24 cellular contexts compared by ENCODE assay signal in genomic region chr5:105828855-105829254, GRCh38.
DNase-seq lines count a peak whose midpoint lies in the region; FAIRE-seq and TF ChIP-seq lines count a peak whose summit lies in the region.
"Had no signal": no experiment of that assay in that cellular context is flagged by ENCODE, and none has a peak within 500 bp of the region (broad histone marks: within the 10 kb centered on the region; RNA-seq: fewer than 3 reads in every experiment).

No MANE protein-coding gene starts in this region.

- TF ChIP-seq EP300 in SK-N-SH (IDR thresholded peaks at IDR 0.05; ENCODE audit: borderline replicate concordance in 1 of 2, low read depth in 1 of 2, low read length in 1 of 2) = peak in 1 of 2 experiments; percentile 64; a peak in 1 of 4 replicates

- intact Hi-C loops in activated T-helper 2 cell treated with anti-CD3 and anti-CD28 coated beads, Interferon-gamma antibody, Interleukin-2, Interleukin-4, amounts not matched to agents 10 μg/mL and 5 μg/mL and 100 μg/mL, durations not matched to agents 14 hours and 24 hours and 36 hours (cut with micrococcal nuclease) = no loop called here
- intact Hi-C loops in head of caudate nucleus (cut with DNase I) = no loop called here

- H3K27me3 Mint-ChIP-seq in activated T-helper 2 cell treated with anti-CD3 and anti-CD28 coated beads, Interferon-gamma antibody, Interleukin-2, Interleukin-4, amounts not matched to agents 10 μg/mL and 5 μg/mL and 100 μg/mL, durations not matched to agents 14 hours and 24 hours and 36 hours (ENCODE audit: low read depth) = no peaks in the 10 kb centered on the region
- H3K27me3 Mint-ChIP-seq: CD4-positive, CD25-positive, alpha-beta regulatory T cell had no signal

- H3F3A ChIP-seq in SK-N-SH (replicated peaks; ENCODE audit: insufficient read depth) = no peaks in the 10 kb centered on the region

- CTCF ChIA-PET in SK-N-SH (lab: Yijun Ruan, JAX) = interaction anchor here (0.8 kb wide), 1 partner anchor 68 kb away, joined by 3 read pairs; no protein-coding TSS in a partner anchor

- H3K4me2 ChIP-seq in SK-N-SH = no peak overlapping the region
- H3K4me2 ChIP-seq: A549, BLaER1 had no signal

- DNase-seq in BE2C (peak; percentile 12), SK-N-SH (peak; percentile 33), adipocyte (ENCODE audit: low read depth) (peak; percentile 46), frontal cortex (ENCODE audit: low spot score in 2 of 2) (no peak), head of caudate nucleus (no peak), DMS153 treated with DMSO at 0.1 percent for 48 hours (lab: John Stamatoyannopoulos, UW; ENCODE audit: unreplicated experiment) (no peak)
- no peak for DNase-seq in activated T-helper 2 cell treated with anti-CD3 and anti-CD28 coated beads, Interferon-gamma antibody, Interleukin-2, Interleukin-4, amounts not matched to agents 10 μg/mL and 5 μg/mL and 100 μg/mL, durations not matched to agents 14 hours and 24 hours and 36 hours (ENCODE audit: low spot score)
- DNase-seq: 8988T; Caco-2; CD4-positive, CD25-positive, alpha-beta regulatory T cell; CD8-positive, alpha-beta T cell; DMS153; DMS79; EL; GDM1; GM23248; H7; HCEC 1CT had no signal

- H3K4me1 ChIP-seq in BE2C (peaks cover 11% of the 10 kb centered on the region), SK-N-SH (ENCODE audit: control insufficient read depth in 1 of 2, insufficient read depth in 2 of 2, low read depth in 1 of 2, low read length in 1 of 2) (peaks cover 0 to 2% of the 10 kb centered on the region in 2 experiments; a peak in 1 of 4 replicates), adipocyte (ENCODE audit: control insufficient read depth, insufficient read depth, low read length) (peaks cover 3% of the 10 kb centered on the region)
- H3K4me1 ChIP-seq: A549, BLaER1, Caco-2 had no signal

- H3K9me2 ChIP-seq in SK-N-SH = no peaks in the 10 kb centered on the region

- POLR2A ChIA-PET in SK-N-SH (lab: Yijun Ruan, JAX) = no interaction called here

- no peak for FAIRE-seq in frontal cortex (lab: Jason Lieb, UNC)
- FAIRE-seq: A549, GM12878, GM19239, H1 had no signal

- TF ChIP-seq CTCF in BE2C (IDR thresholded peaks at IDR 0.05; ENCODE audit: low read depth, low read length) (no peak), SK-N-SH (IDR thresholded peaks at IDR 0.05) (no peak)

- H2AFZ ChIP-seq in SK-N-SH (ENCODE audit: low read depth) = peak overlapping the region; percentile 52; the same call in 1 of the 2 replicates
- H2AFZ ChIP-seq: GM23248 had no signal

- 0 out of 2 replicates have a peak, but pooled peaks have one; percentile 6 for TF ChIP-seq RAD21 in SK-N-SH (IDR thresholded peaks at IDR 0.05; ENCODE audit: low read length)

- H3K9me3 Mint-ChIP-seq in activated T-helper 2 cell treated with anti-CD3 and anti-CD28 coated beads, Interferon-gamma antibody, Interleukin-2, Interleukin-4, amounts not matched to agents 10 μg/mL and 5 μg/mL and 100 μg/mL, durations not matched to agents 14 hours and 24 hours and 36 hours = peaks cover 9% of the 10 kb centered on the region

- H4K20me1 ChIP-seq in SK-N-SH (ENCODE audit: insufficient read depth) = no peaks in the 10 kb centered on the region
- H4K20me1 ChIP-seq: BLaER1 had no signal

- H3K9me3 ChIP-seq in BE2C = no peaks in the 10 kb centered on the region
- no peaks in the 10 kb centered on the region for H3K9me3 ChIP-seq in SK-N-SH
- no peaks in the 10 kb centered on the region for H3K9me3 ChIP-seq in adipocyte (ENCODE audit: control insufficient read depth, low read length)
- H3K9me3 ChIP-seq: A549, BLaER1, Caco-2 had no signal

- no peaks in the 10 kb centered on the region for H3K4me1 Mint-ChIP-seq in activated T-helper 2 cell treated with anti-CD3 and anti-CD28 coated beads, Interferon-gamma antibody, Interleukin-2, Interleukin-4, amounts not matched to agents 10 μg/mL and 5 μg/mL and 100 μg/mL, durations not matched to agents 14 hours and 24 hours and 36 hours (ENCODE audit: low read depth)
- H3K4me1 Mint-ChIP-seq: CD4-positive, CD25-positive, alpha-beta regulatory T cell had no signal

- H3K27ac ChIP-seq in SK-N-SH (ENCODE audit: low read depth in 2 of 2, low read length in 1 of 2) = peak overlapping the region in 1 of 2 experiments; percentile 90; a peak in 3 of 4 replicates
- H3K27ac ChIP-seq: A549, BLaER1, C4-2B, GM23248 had no signal

- no peak overlapping the region for H3K4me3 Mint-ChIP-seq in activated T-helper 2 cell treated with anti-CD3 and anti-CD28 coated beads, Interferon-gamma antibody, Interleukin-2, Interleukin-4, amounts not matched to agents 10 μg/mL and 5 μg/mL and 100 μg/mL, durations not matched to agents 14 hours and 24 hours and 36 hours (ENCODE audit: low read depth)
- H3K4me3 Mint-ChIP-seq: CD4-positive, CD25-positive, alpha-beta regulatory T cell; CD8-positive, alpha-beta T cell had no signal

- H3K27ac Mint-ChIP-seq in activated T-helper 2 cell treated with anti-CD3 and anti-CD28 coated beads, Interferon-gamma antibody, Interleukin-2, Interleukin-4, amounts not matched to agents 10 μg/mL and 5 μg/mL and 100 μg/mL, durations not matched to agents 14 hours and 24 hours and 36 hours = no peak overlapping the region
- H3K27ac Mint-ChIP-seq: CD4-positive, CD25-positive, alpha-beta regulatory T cell; CD8-positive, alpha-beta T cell had no signal

- H3K36me3 ChIP-seq in BE2C (no peaks in the 10 kb centered on the region), SK-N-SH (replicated peaks in 1 of 2; ENCODE audit: control insufficient read depth in 1 of 2, insufficient read depth in 2 of 2, low read length in 1 of 2) (no peaks in the 10 kb centered on the region), adipocyte (ENCODE audit: control insufficient read depth, insufficient read depth, low read length, severe bottlenecking) (no peaks in the 10 kb centered on the region)
- H3K36me3 ChIP-seq: BLaER1 had no signal

- 17% methylated on average over 1 of the region's 1 CpG for WGBS in SK-N-SH (ENCODE audit: low lambda C conversion rate)

- no peaks in the 10 kb centered on the region for H3K36me3 Mint-ChIP-seq in activated T-helper 2 cell treated with anti-CD3 and anti-CD28 coated beads, Interferon-gamma antibody, Interleukin-2, Interleukin-4, amounts not matched to agents 10 μg/mL and 5 μg/mL and 100 μg/mL, durations not matched to agents 14 hours and 24 hours and 36 hours (ENCODE audit: low read depth)
- H3K36me3 Mint-ChIP-seq: CD4-positive, CD25-positive, alpha-beta regulatory T cell; CD8-positive, alpha-beta T cell had no signal

- H3K9ac ChIP-seq in SK-N-SH (no peak overlapping the region), adipocyte (ENCODE audit: low read length) (no peak overlapping the region)
- H3K9ac ChIP-seq: BLaER1, GM23248 had no signal

- no peak overlapping the region for H3K4me3 ChIP-seq in BE2C (ENCODE audit: low read depth, low read length)
- H3K4me3 ChIP-seq in SK-N-SH (ENCODE audit: low read depth in 2 of 2, low read length in 1 of 2) = no peak overlapping the region
- H3K4me3 ChIP-seq in adipocyte (ENCODE audit: low read length) = no peak overlapping the region
- H3K4me3 ChIP-seq: A549, BLaER1, GM12878, GM23248 had no signal

- no peaks in the 10 kb centered on the region for H3K79me2 ChIP-seq in SK-N-SH (ENCODE audit: insufficient read depth)

- H3K27me3 ChIP-seq in BE2C = no peaks in the 10 kb centered on the region
- no peaks in the 10 kb centered on the region for H3K27me3 ChIP-seq in SK-N-SH (ENCODE audit: insufficient read depth)
- no peaks in the 10 kb centered on the region for H3K27me3 ChIP-seq in adipocyte (replicated peaks; ENCODE audit: control insufficient read depth, insufficient read depth, low read length)
- H3K27me3 ChIP-seq: BLaER1 had no signal

TF ChIP-seq in SK-N-SH, 30 proteins besides CTCF, POLR2A, EP300 and RAD21 (continues in another document):
- TF ChIP-seq POLR2AphosphoS5 (IDR thresholded peaks at IDR 0.05; ENCODE audit: low read depth, low read length) = peak; percentile 17; the same call in 1 of the 2 replicates
- TF ChIP-seq TAF1 (IDR thresholded peaks at IDR 0.05; ENCODE audit: borderline replicate concordance, low read depth, low read length) = no peak
- TF ChIP-seq NRF1 (IDR thresholded peaks at IDR 0.05; ENCODE audit: low read depth, low read length) = no peak
- TF ChIP-seq TCF12 (IDR thresholded peaks at IDR 0.05) = peak; percentile 67
- TF ChIP-seq MXI1 (IDR thresholded peaks at IDR 0.05; ENCODE audit: low read depth, low read length) = no peak
- TF ChIP-seq USF2 (IDR thresholded peaks at IDR 0.05; ENCODE audit: borderline replicate concordance, low read depth, low read length) = no peak
- TF ChIP-seq RXRA (IDR thresholded peaks at IDR 0.05; ENCODE audit: borderline replicate concordance, low read depth) = no peak
- TF ChIP-seq TEAD4 (IDR thresholded peaks at IDR 0.05; ENCODE audit: borderline replicate concordance, insufficient read depth) = peak; percentile 18; the same call in 1 of the 2 replicates
- no peak for TF ChIP-seq EZH2phosphoT487 (IDR thresholded peaks at IDR 0.05; ENCODE audit: borderline replicate concordance, low read depth)
- TF ChIP-seq JUND (IDR thresholded peaks at IDR 0.05) = no peak
- peak; percentile 58 for TF ChIP-seq GATA2 (CRISPR knock-in tag; IDR thresholded peaks at IDR 0.05)
- TF ChIP-seq GABPA (IDR thresholded peaks at IDR 0.05; ENCODE audit: low read depth) = no peak

Comparison
In these comparisons a context has a peak if more than half of its experiments do, and no peak if none do; other contexts are left out.
1. DNase-seq: peak in BE2C (single experiment), SK-N-SH (single experiment) and adipocyte (single experiment); none in frontal cortex (0 of 2), activated T-helper 2 cell treated with anti-CD3 and anti-CD28 coated beads, Interferon-gamma antibody, Interleukin-2, Interleukin-4, amounts not matched to agents 10 μg/mL and 5 μg/mL and 100 μg/mL, durations not matched to agents 14 hours and 24 hours and 36 hours (single experiment), head of caudate nucleus (0 of 42) and DMS153 treated with DMSO at 0.1 percent for 48 hours (single experiment).